In the genomic region with DNA sequence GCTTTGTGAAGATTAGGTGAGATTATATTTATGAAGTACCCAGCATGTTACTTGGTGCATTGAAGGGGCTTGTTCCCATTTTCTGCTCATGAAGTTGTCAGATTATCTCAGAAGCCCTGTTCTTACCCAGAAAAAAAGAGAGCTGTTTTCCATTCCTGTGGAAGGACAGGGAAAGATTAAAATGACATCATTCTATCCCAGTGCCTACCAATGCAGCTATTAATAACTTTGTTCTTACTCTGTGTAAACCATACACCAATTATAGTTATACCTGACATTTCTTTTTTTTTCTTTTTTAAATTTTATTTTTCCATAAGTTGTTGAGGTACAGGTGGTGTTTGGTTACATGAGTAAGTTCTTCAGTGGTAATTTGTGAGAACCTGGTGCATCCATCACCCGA, we compare ENCODE assay signal across 17 cellular contexts. TPM values are rescaled to one million over a fixed set of nuclear protein-coding genes. Genes with fewer than 3 reads are reported as not detected.
A peak's percentile ranks its signal among the peaks of the same experiment; 100 is the strongest.
DNase-seq lines count a peak whose midpoint lies in the region; ATAC-seq and TF ChIP-seq lines count a peak whose summit lies in the region.
"Had no signal": no experiment of that assay in that cellular context is flagged by ENCODE, and none has a peak within 500 bp of the region (broad histone marks: within the 10 kb centered on the region; RNA-seq: fewer than 3 reads in every experiment).

No MANE protein-coding gene starts in this region.

- peaks cover 85% of the 10 kb centered on the region for H3K79me2 ChIP-seq in osteoblast (ENCODE audit: insufficient read depth, low read length)

- no peaks in the 10 kb centered on the region for H3K9me3 Mint-ChIP-seq in activated naive CD8-positive, alpha-beta T cell (ENCODE audit: low read depth)
- H3K9me3 Mint-ChIP-seq in activated naive CD8-positive, alpha-beta T cell treated with anti-CD3 and anti-CD28 coated beads, Interleukin-2, amount 50 U/mL, for 24 hours = no peaks in the 10 kb centered on the region
- H3K9me3 Mint-ChIP-seq: activated CD8-positive, alpha-beta T cell treated with anti-CD3 and anti-CD28 coated beads for 36 hours; activated T-cell treated with anti-CD3 and anti-CD28 coated beads, Interleukin-2, amount 50 U/mL, for 72 hours; naive thymus-derived CD8-positive, alpha-beta T cell had no signal

- H3K4me3 ChIP-seq in sigmoid colon (no peak overlapping the region), aorta (ENCODE audit: low read length in 2 of 2) (no peak overlapping the region), osteoblast (ENCODE audit: insufficient read depth, low read length) (no peak overlapping the region)
- H3K4me3 ChIP-seq: GM23248, MG63 had no signal

- peaks cover 25% of the 10 kb centered on the region for H3K36me3 Mint-ChIP-seq in activated naive CD8-positive, alpha-beta T cell
- peaks cover 63% of the 10 kb centered on the region for H3K36me3 Mint-ChIP-seq in activated naive CD8-positive, alpha-beta T cell treated with anti-CD3 and anti-CD28 coated beads, Interleukin-2, amount 50 U/mL, for 24 hours (ENCODE audit: low read depth)

- TF ChIP-seq CTCF in sigmoid colon (IDR thresholded peaks at IDR 0.05) (no peak), osteoblast (IDR thresholded peaks at IDR 0.05; ENCODE audit: extremely low read depth, low read depth, low read length) (no peak)

- peak overlapping the region; percentile 51 for H3K27ac Mint-ChIP-seq in activated naive CD8-positive, alpha-beta T cell
- H3K27ac Mint-ChIP-seq in activated naive CD8-positive, alpha-beta T cell treated with anti-CD3 and anti-CD28 coated beads, Interleukin-2, amount 50 U/mL, for 24 hours = no peak overlapping the region
- H3K27ac Mint-ChIP-seq: activated CD8-positive, alpha-beta T cell treated with anti-CD3 and anti-CD28 coated beads for 36 hours; activated T-cell treated with anti-CD3 and anti-CD28 coated beads, Interleukin-2, amount 50 U/mL, for 72 hours had no signal

- no peaks in the 10 kb centered on the region for H3K9me3 ChIP-seq in sigmoid colon
- no peaks in the 10 kb centered on the region for H3K9me3 ChIP-seq in aorta (ENCODE audit: control insufficient read depth, low read length)
- H3K9me3 ChIP-seq in osteoblast (ENCODE audit: low read depth, low read length) = no peaks in the 10 kb centered on the region
- H3K9me3 ChIP-seq: MG63 had no signal

- H3K36me3 ChIP-seq in sigmoid colon = peaks cover 0 to 47% (median 8%) of the 10 kb centered on the region in 4 donors
- peaks cover 4% of the 10 kb centered on the region in 2 donors for H3K36me3 ChIP-seq in aorta (ENCODE audit: control insufficient read depth in 1 of 2, insufficient read depth in 2 of 2, low read length in 1 of 2)
- H3K36me3 ChIP-seq in osteoblast (ENCODE audit: insufficient read depth, low read length) = peaks cover 50% of the 10 kb centered on the region

- H3K4me1 ChIP-seq in sigmoid colon (peaks cover 0 to 33% (median 24%) of the 10 kb centered on the region in 4 donors), aorta (ENCODE audit: control insufficient read depth in 1 of 2, insufficient read depth in 2 of 2, low read length in 2 of 2) (peaks cover 3 to 4% of the 10 kb centered on the region in 2 donors), osteoblast (ENCODE audit: insufficient read depth, low read length) (peaks cover 14% of the 10 kb centered on the region)

- H3K27me3 ChIP-seq in sigmoid colon (no peaks in the 10 kb centered on the region), aorta (ENCODE audit: control insufficient read depth in 1 of 2, insufficient read depth in 2 of 2, low read length in 1 of 2) (no peaks in the 10 kb centered on the region), osteoblast (ENCODE audit: insufficient read depth, low read length) (no peaks in the 10 kb centered on the region)
- H3K27me3 ChIP-seq: MG63 had no signal

- peaks cover 67% of the 10 kb centered on the region for H3K4me1 Mint-ChIP-seq in activated naive CD8-positive, alpha-beta T cell (ENCODE audit: low read depth)
- H3K4me1 Mint-ChIP-seq in activated naive CD8-positive, alpha-beta T cell treated with anti-CD3 and anti-CD28 coated beads, Interleukin-2, amount 50 U/mL, for 24 hours = peaks cover 34% of the 10 kb centered on the region

- H2AFZ ChIP-seq in osteoblast (ENCODE audit: low read length) = no peak overlapping the region
- H2AFZ ChIP-seq: GM23248 had no signal

- H3K4me3 Mint-ChIP-seq in activated naive CD8-positive, alpha-beta T cell = no peak overlapping the region
- no peak overlapping the region for H3K4me3 Mint-ChIP-seq in activated naive CD8-positive, alpha-beta T cell treated with anti-CD3 and anti-CD28 coated beads, Interleukin-2, amount 50 U/mL, for 24 hours
- H3K4me3 Mint-ChIP-seq: activated CD8-positive, alpha-beta T cell treated with anti-CD3 and anti-CD28 coated beads for 36 hours; activated T-cell treated with anti-CD3 and anti-CD28 coated beads, Interleukin-2, amount 50 U/mL, for 72 hours; naive thymus-derived CD8-positive, alpha-beta T cell had no signal

- DNase-seq in activated naive CD8-positive, alpha-beta T cell treated with anti-CD3 and anti-CD28 coated beads, Interleukin-2, amount 50 U/mL, for 24 hours = no peak
- no peak for DNase-seq in left ventricle myocardium superior
- no peak for DNase-seq in sigmoid colon
- no peak for DNase-seq in aorta
- DNase-seq in activated CD4-positive, alpha-beta T cell treated with anti-CD3 and anti-CD28 coated beads for 48 hours = no peak
- no peak for DNase-seq in GDM1 (lab: John Stamatoyannopoulos, UW)
- DNase-seq in osteoblast (ENCODE audit: insufficient read length, low spot score, missing footprints) = no peak
- DNase-seq: activated CD8-positive, alpha-beta T cell treated with anti-CD3 and anti-CD28 coated beads for 36 hours; activated T-cell treated with anti-CD3 and anti-CD28 coated beads, Interleukin-2, amount 50 U/mL, for 72 hours; GM23248; MG63; naive thymus-derived CD8-positive, alpha-beta T cell; NCI-H1694 treated with DMSO at 0.1 percent for 48 hours; NCI-H446; stimulated activated CD4-positive, alpha-beta T cell treated with anti-CD3 and anti-CD28 coated beads, Interleukin-1b, Interleukin-23, amount 100 ng/mL, for 48 hours had no signal

- peaks cover 18% of the 10 kb centered on the region for H4K20me1 ChIP-seq in osteoblast (ENCODE audit: insufficient read depth, low read length)

- no peak for ATAC-seq in activated naive CD8-positive, alpha-beta T cell treated with anti-CD3 and anti-CD28 coated beads, Interleukin-2, amount 50 U/mL, for 24 hours
- ATAC-seq in left ventricle myocardium superior (peak; percentile 67), aorta (ENCODE audit: low FRiP score) (no peak)
- ATAC-seq: activated CD8-positive, alpha-beta T cell treated with anti-CD3 and anti-CD28 coated beads for 36 hours; activated T-cell treated with anti-CD3 and anti-CD28 coated beads, Interleukin-2, amount 50 U/mL, for 72 hours; naive thymus-derived CD8-positive, alpha-beta T cell had no signal

- TF ChIP-seq POLR2A in sigmoid colon (IDR thresholded peaks at IDR 0.05) = no peak

- H3K27me3 Mint-ChIP-seq in activated naive CD8-positive, alpha-beta T cell = no peaks in the 10 kb centered on the region
- H3K27me3 Mint-ChIP-seq in activated naive CD8-positive, alpha-beta T cell treated with anti-CD3 and anti-CD28 coated beads, Interleukin-2, amount 50 U/mL, for 24 hours = no peaks in the 10 kb centered on the region
- H3K27me3 Mint-ChIP-seq: activated CD8-positive, alpha-beta T cell treated with anti-CD3 and anti-CD28 coated beads for 36 hours; naive thymus-derived CD8-positive, alpha-beta T cell had no signal

- no peak overlapping the region for H3K4me2 ChIP-seq in osteoblast (ENCODE audit: insufficient read depth, low read length)

- intact Hi-C loops in left ventricle myocardium superior (cut with micrococcal nuclease) (no loop called here), sigmoid colon (cut with DNase I) (no loop called here), aorta (cut with DNase I) (no loop called here)

- H3K27ac ChIP-seq in sigmoid colon = peak overlapping the region; percentile 32 to 71 (median 52)
- peak overlapping the region; percentile 62 to 77 for H3K27ac ChIP-seq in aorta (ENCODE audit: low read depth in 1 of 2, low read length in 2 of 2)
- H3K27ac ChIP-seq in osteoblast (ENCODE audit: low read depth, low read length) = no peak overlapping the region
- H3K27ac ChIP-seq: GM23248, RWPE1 had no signal

- WGBS in sigmoid colon, 2 donors = 92 to 96% methylated on average over 1 of the region's 1 CpG
- WGBS in aorta, 2 donors = 56 to 88% methylated on average over 1 of the region's 1 CpG

- TF ChIP-seq EP300 in sigmoid colon (IDR thresholded peaks at IDR 0.05) = no peak

RNA-seq across cellular contexts. Expression of a gene that starts 18.6 kb away (rescaled TPM):
- 16.1 TPM for total RNA-seq in left ventricle myocardium superior
- 10 to 100 TPM; 19.3 to 27.1 (median 23.7) TPM for total RNA-seq in sigmoid colon
- 1 to 10 TPM; 2.1 to 7.2 (median 3.6) TPM for polyA plus RNA-seq in sigmoid colon
- 10 to 100 TPM; 23.2 to 25.1 TPM for total RNA-seq in aorta
- 1 to 10 TPM; 5.5 to 8.7 TPM for polyA plus RNA-seq in aorta
- total RNA-seq in osteoblast = 13.0 TPM in 2 replicates

RNA-seq across cellular contexts. Expression of a gene that starts 41.5 kb away (rescaled TPM):
- total RNA-seq in left ventricle myocardium superior = 5.2 TPM
- 10 to 100 TPM; 11.4 to 33.5 (median 25.0) TPM for total RNA-seq in sigmoid colon
- polyA plus RNA-seq in sigmoid colon = 1 to 10 TPM; 1.2 to 4.0 (median 1.4) TPM
- 10 to 100 TPM; 33.5 to 47.6 TPM for total RNA-seq in aorta
- 10 to 100 TPM in 1 of 2 donors, 1 to 10 TPM in 1; 5.9 to 12.7 TPM for polyA plus RNA-seq in aorta
- 30.0 and 31.8 TPM in 2 replicates for total RNA-seq in osteoblast
